In the genomic region with DNA sequence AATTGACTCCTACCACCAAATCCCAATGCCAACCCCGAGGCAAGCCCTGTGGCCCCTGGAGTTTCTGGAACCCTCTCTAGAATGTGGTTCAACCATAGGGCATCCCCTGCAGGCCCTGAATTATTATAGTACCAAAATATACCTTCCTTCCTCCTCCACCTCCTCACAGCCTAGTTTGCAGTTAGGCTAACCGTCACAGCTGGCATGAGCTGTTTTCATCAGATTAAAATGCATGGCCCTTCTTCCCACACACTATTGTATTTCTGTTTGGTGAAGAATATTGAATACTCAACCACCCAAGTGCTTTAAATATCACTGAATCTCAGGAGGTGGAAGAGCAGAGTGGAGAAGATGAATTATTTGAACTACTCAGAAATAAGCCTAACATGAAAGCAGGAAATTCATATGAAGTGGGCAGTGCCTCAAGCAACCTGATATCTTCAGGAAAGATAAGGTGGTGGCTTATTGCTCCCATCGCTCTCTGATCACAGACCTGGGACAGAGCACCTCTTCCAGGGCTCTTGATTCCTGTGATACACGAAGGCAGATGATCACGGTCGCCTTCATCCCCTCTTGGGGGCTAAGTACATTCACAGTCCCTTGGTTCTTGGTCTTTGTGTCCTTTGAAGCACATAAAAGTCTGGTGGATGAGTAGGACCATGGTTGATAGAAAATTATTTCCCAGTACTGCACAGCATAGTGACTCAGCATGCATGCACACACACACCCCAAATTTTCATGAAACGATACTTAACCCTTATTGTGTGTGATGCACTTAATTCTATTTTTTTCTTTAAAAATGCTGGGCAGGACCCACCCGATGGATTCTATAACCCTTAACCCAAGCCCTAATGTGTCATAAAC, we compare ENCODE assay signal across 26 cellular contexts.
DNase-seq lines count a peak whose midpoint lies in the region; ATAC-seq lines count a peak whose summit lies in the region.
"Had no signal": no experiment of that assay in that cellular context is flagged by ENCODE, and none has a peak within 500 bp of the region (broad histone marks: within the 10 kb centered on the region; RNA-seq: fewer than 3 reads in every experiment).

No MANE protein-coding gene starts in this region.

- H4K91ac ChIP-seq in neuronal stem cell (ENCODE audit: low read depth, low read length, poor library complexity) = no peak overlapping the region

- WGBS in neuronal stem cell (ENCODE audit: extremely low coverage in 2 of 2, insufficient read length in 2 of 2, insufficient replicate concordance in 1 of 2), 2 donors = no CpG with 5 or more reads among the region's 8 CpGs

- H2BK12ac ChIP-seq in neuronal stem cell (ENCODE audit: low read length) = no peak overlapping the region

- H4K8ac ChIP-seq in neuronal stem cell (ENCODE audit: low read depth, low read length) = no peak overlapping the region

- peak overlapping the region in 6 of 10 experiments; percentile 6 to 44 (median 21); a peak in 7 of 20 replicates for H3K4me3 ChIP-seq in BLaER1 treated with 17β-estradiol and CSF1 and Interleukin-3, amounts not matched to agents 10 nM and 100 nM
- no peak overlapping the region for H3K4me3 ChIP-seq in neuronal stem cell (ENCODE audit: low read length in 2 of 2)
- H3K4me3 ChIP-seq: prostate gland had no signal

- no peaks in the 10 kb centered on the region for H3K4me1 Mint-ChIP-seq in effector memory CD8-positive, alpha-beta T cell (ENCODE audit: low read depth in 2 of 2)
- H3K4me1 Mint-ChIP-seq: activated CD8-positive, alpha-beta memory T cell treated with anti-CD3 and anti-CD28 coated beads, Interleukin-2, amount 10 ng/mL, durations not matched to agents 7 days and 5 days; activated T-helper 17 cell treated with anti-CD3 and anti-CD28 coated beads, Interleukin-2, amount 50 U/mL, for 72 hours; natural killer cell had no signal

- H3K18ac ChIP-seq in neuronal stem cell (ENCODE audit: low read length) = peak overlapping the region; percentile 40

- peak overlapping the region; percentile 18 to 25 for H3K27ac Mint-ChIP-seq in effector memory CD8-positive, alpha-beta T cell
- H3K27ac Mint-ChIP-seq: activated CD8-positive, alpha-beta memory T cell treated with anti-CD3 and anti-CD28 coated beads, Interleukin-2, amount 10 ng/mL, durations not matched to agents 7 days and 5 days; activated T-helper 17 cell treated with anti-CD3 and anti-CD28 coated beads, Interleukin-2, amount 50 U/mL, for 72 hours; CD8-positive, alpha-beta T cell; natural killer cell had no signal

- H3K27me3 Mint-ChIP-seq in effector memory CD8-positive, alpha-beta T cell = peaks cover 38 to 41% of the 10 kb centered on the region in 2 donors

- H2BK15ac ChIP-seq in neuronal stem cell (ENCODE audit: low read length) = peak overlapping the region; percentile 79

- no peaks in the 10 kb centered on the region for H3K36me3 ChIP-seq in BLaER1 treated with 17β-estradiol and CSF1 and Interleukin-3, amounts not matched to agents 10 nM and 100 nM
- H3K36me3 ChIP-seq in neuronal stem cell (replicated peaks in 1 of 2; ENCODE audit: control insufficient read depth in 2 of 2, insufficient read depth in 2 of 2, low read length in 2 of 2) = no peaks in the 10 kb centered on the region
- H3K36me3 ChIP-seq: brain microvascular endothelial cell, prostate gland had no signal

- no peak overlapping the region for H3K23ac ChIP-seq in neuronal stem cell (ENCODE audit: low read depth, low read length, poor library complexity)

- peak overlapping the region in 6 of 11 experiments; percentile 18 to 71 (median 66); a peak in 9 of 22 replicates for H3K9ac ChIP-seq in BLaER1 treated with 17β-estradiol and CSF1 and Interleukin-3, amounts not matched to agents 10 nM and 100 nM
- H3K9ac ChIP-seq in neuronal stem cell (ENCODE audit: low read depth, low read length, poor library complexity) = no peak overlapping the region
- H3K9ac ChIP-seq: KMS-11 had no signal

- no peak overlapping the region for H2BK120ac ChIP-seq in neuronal stem cell (ENCODE audit: low read depth, low read length)

- H3K27ac ChIP-seq in BLaER1 treated with 17β-estradiol and CSF1 and Interleukin-3, amounts not matched to agents 10 nM and 100 nM = peak overlapping the region in 8 of 11 experiments; percentile 17 to 84 (median 74); a peak in 15 of 22 replicates
- H3K27ac ChIP-seq in neuronal stem cell (replicated peaks; ENCODE audit: low read length) = no peak overlapping the region
- H3K27ac ChIP-seq: brain microvascular endothelial cell, foreskin keratinocyte, KMS-11, prostate gland, RWPE1 had no signal

- DNase-seq in NCI-H2029 (lab: John Stamatoyannopoulos, UW) (peak; percentile 64), neuronal stem cell (ENCODE audit: low spot score) (no peak), NCI-H187 treated with DMSO at 0.1 percent for 48 hours (lab: John Stamatoyannopoulos, UW) (no peak), NCI-H69 (lab: John Stamatoyannopoulos, UW) (no peak)
- no peak for DNase-seq in effector memory CD8-positive, alpha-beta T cell
- DNase-seq: activated CD4-positive, alpha-beta T cell treated with anti-CD3 and anti-CD28 coated beads for 1 hour; activated CD8-positive, alpha-beta memory T cell treated with anti-CD3 and anti-CD28 coated beads, Interleukin-2, amount 10 ng/mL, durations not matched to agents 7 days and 5 days; brain microvascular endothelial cell; CD8-positive, alpha-beta T cell; cortex of kidney; foreskin keratinocyte; islet precursor cell; mesenchymal stem cell; natural killer cell; NCI-H1092 treated with DMSO at 0.1 percent for 48 hours; NCI-H2171 treated with DMSO at 0.1 percent for 48 hours; stimulated activated CD4-positive, alpha-beta T cell treated with anti-CD3 and anti-CD28 coated beads, Interleukin-12 subunit alpha, Interleukin-12 subunit beta, amount 100 ng/mL, for 4 hours; stimulated activated CD8-positive, alpha-beta memory T cell treated with anti-CD3 and anti-CD28 coated beads, Interleukin-4, amount 100 ng/mL, for 48 hours; T-helper 9 cell had no signal

- H3K36me3 Mint-ChIP-seq in effector memory CD8-positive, alpha-beta T cell (ENCODE audit: insufficient read depth) = no peaks in the 10 kb centered on the region
- H3K36me3 Mint-ChIP-seq: activated CD8-positive, alpha-beta memory T cell treated with anti-CD3 and anti-CD28 coated beads, Interleukin-2, amount 10 ng/mL, durations not matched to agents 7 days and 5 days; CD8-positive, alpha-beta T cell; natural killer cell had no signal

- H2AFZ ChIP-seq in neuronal stem cell (ENCODE audit: low read length) = peak overlapping the region; percentile 12

- no peaks in the 10 kb centered on the region for H4K20me1 ChIP-seq in BLaER1 treated with 17β-estradiol and CSF1 and Interleukin-3, amounts not matched to agents 10 nM and 100 nM

- H3K4ac ChIP-seq in neuronal stem cell (ENCODE audit: low read length) = no peak overlapping the region

- ATAC-seq in effector memory CD8-positive, alpha-beta T cell (replicated peaks) = no peak
- ATAC-seq in HG03521 (IDR thresholded peaks at IDR 0.05; ENCODE audit: unreplicated experiment) = no peak
- ATAC-seq: activated CD8-positive, alpha-beta memory T cell treated with anti-CD3 and anti-CD28 coated beads, Interleukin-2, amount 10 ng/mL, durations not matched to agents 7 days and 5 days; activated T-helper 17 cell treated with anti-CD3 and anti-CD28 coated beads, Interleukin-2, amount 50 U/mL, for 72 hours; CD8-positive, alpha-beta T cell; foreskin keratinocyte; natural killer cell; SK-N-SH treated with all-trans-retinoic acid at 6 μM for 48 hours had no signal

- no peak overlapping the region for H3K4me3 Mint-ChIP-seq in effector memory CD8-positive, alpha-beta T cell
- H3K4me3 Mint-ChIP-seq: activated CD8-positive, alpha-beta memory T cell treated with anti-CD3 and anti-CD28 coated beads, Interleukin-2, amount 10 ng/mL, durations not matched to agents 7 days and 5 days; activated T-helper 17 cell treated with anti-CD3 and anti-CD28 coated beads, Interleukin-2, amount 50 U/mL, for 72 hours; CD8-positive, alpha-beta T cell; natural killer cell had no signal

- H3K9me3 ChIP-seq in BLaER1 treated with 17β-estradiol and CSF1 and Interleukin-3, amounts not matched to agents 10 nM and 100 nM (replicated peaks in 1 of 11) = no peaks in the 10 kb centered on the region
- peaks cover 0 to 3% of the 10 kb centered on the region in 2 donors for H3K9me3 ChIP-seq in neuronal stem cell (replicated peaks in 1 of 2; ENCODE audit: control insufficient read depth in 2 of 2, insufficient read depth in 1 of 2, low read depth in 1 of 2, low read length in 2 of 2)
- H3K9me3 ChIP-seq: prostate gland had no signal

- H2BK5ac ChIP-seq in neuronal stem cell (ENCODE audit: low read length) = no peak overlapping the region

- H2AK5ac ChIP-seq in neuronal stem cell (ENCODE audit: low read depth, low read length) = peak overlapping the region; percentile 47

- no peaks in the 10 kb centered on the region for H3K9me3 Mint-ChIP-seq in effector memory CD8-positive, alpha-beta T cell
- H3K9me3 Mint-ChIP-seq: activated T-helper 17 cell treated with anti-CD3 and anti-CD28 coated beads, Interleukin-2, amount 50 U/mL, for 72 hours; CD8-positive, alpha-beta T cell; natural killer cell had no signal

- no peaks in the 10 kb centered on the region for H3K79me1 ChIP-seq in neuronal stem cell (ENCODE audit: low read depth, low read length)

- peaks cover 62 to 100% (median 97%) of the 10 kb centered on the region in 10 experiments for H3K4me1 ChIP-seq in BLaER1 treated with 17β-estradiol and CSF1 and Interleukin-3, amounts not matched to agents 10 nM and 100 nM
- H3K4me1 ChIP-seq in neuronal stem cell (ENCODE audit: control insufficient read depth in 2 of 2, insufficient read depth in 1 of 2, low read depth in 1 of 2, low read length in 2 of 2) = peaks cover 25 to 65% of the 10 kb centered on the region in 2 donors
- H3K4me1 ChIP-seq: foreskin keratinocyte had no signal

- no peak overlapping the region for H3K14ac ChIP-seq in neuronal stem cell (ENCODE audit: low read length)

- peak overlapping the region; percentile 60 to 96 (median 87) for H3K4me2 ChIP-seq in BLaER1 treated with 17β-estradiol and CSF1 and Interleukin-3, amounts not matched to agents 10 nM and 100 nM
- H3K4me2 ChIP-seq in neuronal stem cell (ENCODE audit: insufficient read depth, low read length, poor library complexity, severe bottlenecking) = no peak overlapping the region
- H3K4me2 ChIP-seq: KMS-11 had no signal

- H3K27me3 ChIP-seq in BLaER1 treated with 17β-estradiol and CSF1 and Interleukin-3, amounts not matched to agents 10 nM and 100 nM = no peaks in the 10 kb centered on the region
- no peaks in the 10 kb centered on the region for H3K27me3 ChIP-seq in neuronal stem cell (ENCODE audit: control insufficient read depth in 3 of 3, insufficient read depth in 3 of 3, low read depth in 1 of 3, low read length in 3 of 3)
- H3K27me3 ChIP-seq: brain microvascular endothelial cell had no signal

Comparison
In these comparisons a context has a peak if more than half of its experiments do, and no peak if none do; other contexts are left out.
1. H3K4me3 ChIP-seq: peak in BLaER1 treated with 17β-estradiol and CSF1 and Interleukin-3, amounts not matched to agents 10 nM and 100 nM (6 of 10); none in neuronal stem cell (0 of 2).